Comparison of ENCODE assay signal across 10 cellular contexts in genomic region chr13:91576590-91576989, GRCh38.
DNase-seq lines count a peak whose midpoint lies in the region; ATAC-seq and TF ChIP-seq lines count a peak whose summit lies in the region.
"Had no signal": no experiment of that assay in that cellular context is flagged by ENCODE, and none has a peak within 500 bp of the region (broad histone marks: within the 10 kb centered on the region; RNA-seq: fewer than 3 reads in every experiment).

No MANE protein-coding gene starts in this region.

- no peak for DNase-seq in DND-41
- no peak for DNase-seq in GM20000 (ENCODE audit: low spot score)
- no peak for DNase-seq in PC-9
- peak; percentile 59 for DNase-seq in iPS-NIHi11 (ENCODE audit: low spot score)
- DNase-seq in glomerular visceral epithelial cell (ENCODE audit: extremely low spot score) = no peak
- no peak for DNase-seq in GM10266 (ENCODE audit: extremely low spot score)
- no peak for DNase-seq in left lobe of liver (ENCODE audit: low spot score)
- DNase-seq: anterior cingulate cortex, SW 1271, upper lobe of left lung had no signal

- CTCF ChIA-PET in PC-9 (lab: Charles Lee) = no interaction called here

- H3F3A ChIP-seq in PC-9 (ENCODE audit: insufficient read depth, low read depth) = no peaks in the 10 kb centered on the region

- intact Hi-C loops in PC-9 (cut with micrococcal nuclease; ENCODE audit: unreplicated experiment) = no loop called here

- H4K20me1 ChIP-seq in DND-41 (ENCODE audit: insufficient read depth, low read length) (no peaks in the 10 kb centered on the region), PC-9 (ENCODE audit: insufficient read depth) (no peaks in the 10 kb centered on the region)

- no peak overlapping the region for H3K9ac ChIP-seq in DND-41 (ENCODE audit: low read depth, low read length)

- H3K36me3 ChIP-seq in DND-41 (ENCODE audit: insufficient read depth, low read length) (no peaks in the 10 kb centered on the region), PC-9 (ENCODE audit: low read depth) (no peaks in the 10 kb centered on the region)
- H3K36me3 ChIP-seq: upper lobe of left lung had no signal

- H3K4me1 ChIP-seq in DND-41 (ENCODE audit: insufficient read depth, low read length) = no peaks in the 10 kb centered on the region
- no peaks in the 10 kb centered on the region for H3K4me1 ChIP-seq in PC-9 (replicated peaks; ENCODE audit: insufficient read depth)
- H3K4me1 ChIP-seq: upper lobe of left lung had no signal

- ATAC-seq in DND-41 (ENCODE audit: insufficient read depth, low read depth) (no peak; the same call in 2 of the 3 replicates), left lobe of liver (no peak)

- H3K4me2 ChIP-seq in DND-41 (ENCODE audit: insufficient read depth, low read length) (no peak overlapping the region), PC-9 (no peak overlapping the region)

- no peak overlapping the region for H3K27ac ChIP-seq in DND-41 (ENCODE audit: low read length)
- no peak overlapping the region for H3K27ac ChIP-seq in PC-9
- H3K27ac ChIP-seq: upper lobe of left lung had no signal

- H3K9me2 ChIP-seq in PC-9 (ENCODE audit: insufficient read depth) = no peaks in the 10 kb centered on the region

- BruUV-seq in PC-9 (replicated peaks; lab: Mats Ljungman, UMichigan) = no TSS peak

- TF ChIP-seq CTCF in DND-41 (IDR thresholded peaks at IDR 0.05; ENCODE audit: borderline replicate concordance, extremely low read depth, low read length, poor library complexity, severe bottlenecking) (peak; percentile 47), GM20000 (IDR thresholded peaks at IDR 0.05; ENCODE audit: extremely low read depth, missing control alignments) (peak; percentile 6), PC-9 (conservative IDR thresholded peaks at IDR 0.05) (0 out of 2 replicates have a peak, but pooled peaks have one; percentile 23), GM10266 (IDR thresholded peaks at IDR 0.05; ENCODE audit: control insufficient read depth, insufficient read depth, low read depth, missing control alignments) (no peak)

- POLR2A ChIA-PET in PC-9 (lab: Charles Lee; ENCODE audit: unreplicated experiment) = no interaction called here

- no peaks in the 10 kb centered on the region for H3K27me3 ChIP-seq in DND-41 (ENCODE audit: insufficient read depth, low read length, poor library complexity)
- H3K27me3 ChIP-seq in PC-9 (ENCODE audit: insufficient read depth, low read depth) = no peaks in the 10 kb centered on the region
- H3K27me3 ChIP-seq: upper lobe of left lung had no signal

- H3K4me3 ChIP-seq in DND-41 (ENCODE audit: low read depth in 1 of 2, low read length in 2 of 2) (no peak overlapping the region), PC-9 (no peak overlapping the region)
- H3K4me3 ChIP-seq: upper lobe of left lung had no signal

- H2AFZ ChIP-seq in DND-41 (ENCODE audit: low read depth, low read length) = no peak overlapping the region
- H2AFZ ChIP-seq in PC-9 = no peak overlapping the region

- no peaks in the 10 kb centered on the region for H3K79me2 ChIP-seq in DND-41 (ENCODE audit: insufficient read depth, low read length)
- no peaks in the 10 kb centered on the region for H3K79me2 ChIP-seq in PC-9 (ENCODE audit: low read depth)

- H3K9me3 ChIP-seq in DND-41 (ENCODE audit: insufficient read depth, low read length, severe bottlenecking) (no peaks in the 10 kb centered on the region), PC-9 (ENCODE audit: insufficient read depth, low read depth) (no peaks in the 10 kb centered on the region)
